ENCODE assay signal across 20 cellular contexts in genomic region chr19:8426283-8426682, GRCh38. TPM values are rescaled to one million over a fixed set of nuclear protein-coding genes. Genes with fewer than 3 reads are reported as not detected.
DNase-seq lines count a peak whose midpoint lies in the region; ATAC-seq, FAIRE-seq and TF ChIP-seq lines count a peak whose summit lies in the region.
"Had no signal": no experiment of that assay in that cellular context is flagged by ENCODE, and none has a peak within 500 bp of the region (broad histone marks: within the 10 kb centered on the region; RNA-seq: fewer than 3 reads in every experiment).

No MANE protein-coding gene starts in this region.

- H3K4me1 Mint-ChIP-seq in astrocyte (ENCODE audit: low read depth, unreplicated experiment) (peaks cover 16% of the 10 kb centered on the region), neural crest cell (peaks cover 15% of the 10 kb centered on the region)
- H3K4me1 Mint-ChIP-seq in activated naive CD8-positive, alpha-beta T cell treated with anti-CD3 and anti-CD28 coated beads for 36 hours, result no peaks in the 10 kb centered on the region
- H3K4me1 Mint-ChIP-seq in activated T-cell treated with anti-CD3 and anti-CD28 coated beads, Interleukin-2, amount 50 U/mL, for 72 hours (ENCODE audit: low read depth), result no peaks in the 10 kb centered on the region
- H3K4me1 Mint-ChIP-seq: B cell, IgD-negative memory B cell had no signal

- POLR2A ChIA-PET in HEK293 (lab: Yijun Ruan, JAX), result no interaction called here

- H3K4me1 ChIP-seq in HEK293 (ENCODE audit: control insufficient read depth, insufficient read depth, low read length) (peaks cover 4% of the 10 kb centered on the region), astrocyte (ENCODE audit: insufficient read depth, low read length) (peaks cover 12% of the 10 kb centered on the region)

- no peaks in the 10 kb centered on the region for H3K27me3 ChIP-seq in astrocyte (ENCODE audit: insufficient read depth, low read length)
- H3K27me3 ChIP-seq: BLaER1 treated with 17β-estradiol and CSF1 and Interleukin-3, amounts not matched to agents 10 nM and 100 nM had no signal

- ATAC-seq in activated T-cell treated with anti-CD3 and anti-CD28 coated beads, Interleukin-2, amount 50 U/mL, for 72 hours (replicated peaks in 1 of 2), result no peak
- ATAC-seq: CD8-positive, alpha-beta T cell; GM12878 had no signal

- H2AFZ ChIP-seq in astrocyte (ENCODE audit: low read depth, low read length), result no peak overlapping the region
- H2AFZ ChIP-seq: GM23248 had no signal

- H3K4me3 ChIP-seq in HEK293 (ENCODE audit: low read depth, low read length) (no peak overlapping the region), astrocyte (ENCODE audit: insufficient read depth, low read depth, low read length) (no peak overlapping the region)
- H3K4me3 ChIP-seq: BLaER1 treated with 17β-estradiol and CSF1 and Interleukin-3, amounts not matched to agents 10 nM and 100 nM; GM12878; GM23248 had no signal

- DNase-seq in astrocyte (ENCODE audit: low read depth) (no peak), neural crest cell (ENCODE audit: low read depth, low spot score) (no peak), NCI-H748 treated with DMSO at 0.1 percent for 48 hours (lab: John Stamatoyannopoulos, UW) (no peak)
- DNase-seq in activated naive CD8-positive, alpha-beta T cell treated with anti-CD3 and anti-CD28 coated beads for 36 hours, result no peak
- no peak for DNase-seq in activated T-cell treated with anti-CD3 and anti-CD28 coated beads, Interleukin-2, amount 50 U/mL, for 72 hours
- DNase-seq: CD8-positive, alpha-beta T cell; DMS 273 treated with DMSO at 0.1 percent for 48 hours; DMS53; DND-41; EL; GM23248; HCEC 1CT; HFFc6 had no signal

- no peak overlapping the region for H3K4me2 ChIP-seq in astrocyte (ENCODE audit: low read length)
- H3K4me2 ChIP-seq: BLaER1 treated with 17β-estradiol and CSF1 and Interleukin-3, amounts not matched to agents 10 nM and 100 nM had no signal

- TF ChIP-seq CTCF in HEK293 (tag by site-specific recombination; IDR thresholded peaks at IDR 0.05) (no peak), astrocyte (IDR thresholded peaks at IDR 0.05; ENCODE audit: insufficient read depth, low read depth, low read length) (no peak), neural crest cell (conservative IDR thresholded peaks at IDR 0.05) (no peak)

- H3K79me2 ChIP-seq in astrocyte (ENCODE audit: insufficient read depth, low read length), result no peaks in the 10 kb centered on the region

- no peaks in the 10 kb centered on the region for H4K20me1 ChIP-seq in astrocyte (ENCODE audit: insufficient read depth, low read length)

- no peak for FAIRE-seq in astrocyte (lab: Jason Lieb, UNC)
- FAIRE-seq: GM12878, GM19239, HTR-8/SVneo had no signal

- peaks cover 10% of the 10 kb centered on the region for H3K36me3 Mint-ChIP-seq in astrocyte (ENCODE audit: low read depth, unreplicated experiment)
- no peaks in the 10 kb centered on the region for H3K36me3 Mint-ChIP-seq in neural crest cell (ENCODE audit: low read depth)
- H3K36me3 Mint-ChIP-seq in activated naive CD8-positive, alpha-beta T cell treated with anti-CD3 and anti-CD28 coated beads for 36 hours, result peaks cover 4% of the 10 kb centered on the region
- H3K36me3 Mint-ChIP-seq in activated T-cell treated with anti-CD3 and anti-CD28 coated beads, Interleukin-2, amount 50 U/mL, for 72 hours (ENCODE audit: insufficient read depth in 2 of 2), result no peaks in the 10 kb centered on the region

- H3K27ac ChIP-seq in HEK293 (ENCODE audit: extremely low read depth, low read depth, low read length), result no peak overlapping the region
- no peak overlapping the region for H3K27ac ChIP-seq in astrocyte (ENCODE audit: low read depth, low read length)
- H3K27ac ChIP-seq: BLaER1 treated with 17β-estradiol and CSF1 and Interleukin-3, amounts not matched to agents 10 nM and 100 nM; GM23248 had no signal

- no peak overlapping the region for H3K9ac ChIP-seq in astrocyte (ENCODE audit: low read length)
- H3K9ac ChIP-seq: BLaER1 treated with 17β-estradiol and CSF1 and Interleukin-3, amounts not matched to agents 10 nM and 100 nM; GM23248 had no signal

- H3K27me3 Mint-ChIP-seq in astrocyte (ENCODE audit: low read depth, unreplicated experiment) (no peaks in the 10 kb centered on the region), neural crest cell (ENCODE audit: low read depth) (no peaks in the 10 kb centered on the region)
- H3K27me3 Mint-ChIP-seq in activated naive CD8-positive, alpha-beta T cell treated with anti-CD3 and anti-CD28 coated beads for 36 hours, result no peaks in the 10 kb centered on the region
- no peaks in the 10 kb centered on the region for H3K27me3 Mint-ChIP-seq in activated T-cell treated with anti-CD3 and anti-CD28 coated beads, Interleukin-2, amount 50 U/mL, for 72 hours (ENCODE audit: low read depth)
- H3K27me3 Mint-ChIP-seq: B cell, IgD-negative memory B cell had no signal

- H3K36me3 ChIP-seq in HEK293 (ENCODE audit: control insufficient read depth in 2 of 2, insufficient read depth in 1 of 2, low read length in 2 of 2), result peaks cover 0 to 13% of the 10 kb centered on the region in 2 experiments; a peak in 1 of 3 replicates
- H3K36me3 ChIP-seq in astrocyte (ENCODE audit: insufficient read depth, low read length), result no peaks in the 10 kb centered on the region

- H3K9me3 ChIP-seq in HEK293 (ENCODE audit: control insufficient read depth, insufficient read depth, low read depth, low read length) (no peaks in the 10 kb centered on the region), astrocyte (ENCODE audit: insufficient read depth, low read depth, low read length) (no peaks in the 10 kb centered on the region)
- H3K9me3 ChIP-seq: BLaER1 treated with 17β-estradiol and CSF1 and Interleukin-3, amounts not matched to agents 10 nM and 100 nM had no signal

- H3K27ac Mint-ChIP-seq in astrocyte (ENCODE audit: unreplicated experiment), result peak overlapping the region; percentile 37
- H3K27ac Mint-ChIP-seq in neural crest cell (ENCODE audit: unreplicated experiment), result peak overlapping the region; percentile 88
- H3K27ac Mint-ChIP-seq in activated naive CD8-positive, alpha-beta T cell treated with anti-CD3 and anti-CD28 coated beads for 36 hours, result no peak overlapping the region
- no peak overlapping the region for H3K27ac Mint-ChIP-seq in activated T-cell treated with anti-CD3 and anti-CD28 coated beads, Interleukin-2, amount 50 U/mL, for 72 hours
- H3K27ac Mint-ChIP-seq: B cell; CD8-positive, alpha-beta T cell; HFFc6 had no signal

- no peak overlapping the region for H3K4me3 Mint-ChIP-seq in astrocyte (ENCODE audit: unreplicated experiment)
- H3K4me3 Mint-ChIP-seq in neural crest cell, result no peak overlapping the region
- H3K4me3 Mint-ChIP-seq in activated naive CD8-positive, alpha-beta T cell treated with anti-CD3 and anti-CD28 coated beads for 36 hours, result no peak overlapping the region
- no peak overlapping the region for H3K4me3 Mint-ChIP-seq in activated T-cell treated with anti-CD3 and anti-CD28 coated beads, Interleukin-2, amount 50 U/mL, for 72 hours
- H3K4me3 Mint-ChIP-seq: B cell; CD8-positive, alpha-beta T cell; HFFc6 had no signal

- CTCF ChIA-PET in HEK293 (lab: Yijun Ruan, JAX), result interaction anchor here (0.6 to 2.4 kb wide), 3 partner anchors 9 to 136 kb away, joined by 3 to 17 read pairs (median 3); partner anchors contain the start of gene MARCHF2

- no peaks in the 10 kb centered on the region for H3K9me3 Mint-ChIP-seq in astrocyte (ENCODE audit: unreplicated experiment)
- H3K9me3 Mint-ChIP-seq in neural crest cell, result no peaks in the 10 kb centered on the region
- H3K9me3 Mint-ChIP-seq in activated naive CD8-positive, alpha-beta T cell treated with anti-CD3 and anti-CD28 coated beads for 36 hours, result no peaks in the 10 kb centered on the region
- H3K9me3 Mint-ChIP-seq in activated T-cell treated with anti-CD3 and anti-CD28 coated beads, Interleukin-2, amount 50 U/mL, for 72 hours, result no peaks in the 10 kb centered on the region
- H3K9me3 Mint-ChIP-seq: CD8-positive, alpha-beta T cell; HFFc6; IgD-negative memory B cell had no signal

TF ChIP-seq in HEK293, 187 proteins besides CTCF, POLR2A, EP300 and RAD21:
- TF ChIP-seq ZFP3 (tag by site-specific recombination; IDR thresholded peaks at IDR 0.05; ENCODE audit: low read depth) (peak; percentile 97), ZNF544 (tag by site-specific recombination; IDR thresholded peaks at IDR 0.05) (no peak)
TF ChIP-seq in HEK293: peak in this region for 1.

RNA-seq across cellular contexts. Expression of gene MARCHF2, which starts 13.2 kb away (rescaled TPM):
- total RNA-seq in astrocyte, result 29.0 and 30.9 TPM in 2 replicates
- 13.6 and 14.6 TPM in 2 replicates for total RNA-seq in neural crest cell
- 1 to 10 TPM; 6.1 to 6.6 TPM for total RNA-seq in activated naive CD8-positive, alpha-beta T cell treated with anti-CD3 and anti-CD28 coated beads for 36 hours
- 10 to 100 TPM; 12.1 to 13.0 TPM for total RNA-seq in activated T-cell treated with anti-CD3 and anti-CD28 coated beads, Interleukin-2, amount 50 U/mL, for 72 hours

RNA-seq across cellular contexts. Expression of gene HNRNPM, which starts 18.5 kb away (rescaled TPM):
- total RNA-seq in astrocyte (137 and 172 TPM in 2 replicates), neural crest cell (493 and 498 TPM in 2 replicates)
- 100 to 1,000 TPM; 348 to 358 TPM for total RNA-seq in activated naive CD8-positive, alpha-beta T cell treated with anti-CD3 and anti-CD28 coated beads for 36 hours
- total RNA-seq in activated T-cell treated with anti-CD3 and anti-CD28 coated beads, Interleukin-2, amount 50 U/mL, for 72 hours, result 100 to 1,000 TPM; 168 to 183 TPM

RNA-seq across cellular contexts. Expression of gene RAB11B, which starts 36.1 kb away (rescaled TPM):
- total RNA-seq in astrocyte (85.2 and 89.1 TPM in 2 replicates), neural crest cell (121 and 135 TPM in 2 replicates)
- 10 to 100 TPM; 60.9 to 65.5 TPM for total RNA-seq in activated naive CD8-positive, alpha-beta T cell treated with anti-CD3 and anti-CD28 coated beads for 36 hours
- total RNA-seq in activated T-cell treated with anti-CD3 and anti-CD28 coated beads, Interleukin-2, amount 50 U/mL, for 72 hours, result 10 to 100 TPM; 68.8 to 69.2 TPM

Comparison
In these comparisons a context has a peak if more than half of its experiments do, and no peak if none do; other contexts are left out.
1. H3K27ac Mint-ChIP-seq: peak in astrocyte (single experiment) and neural crest cell (single experiment); none in activated naive CD8-positive, alpha-beta T cell treated with anti-CD3 and anti-CD28 coated beads for 36 hours (single experiment) and activated T-cell treated with anti-CD3 and anti-CD28 coated beads, Interleukin-2, amount 50 U/mL, for 72 hours (single experiment).